12 cellular contexts compared by ENCODE assay signal in genomic region chr1:72397786-72398185, GRCh38.
DNase-seq lines count a peak whose midpoint lies in the region; ATAC-seq, FAIRE-seq and TF ChIP-seq lines count a peak whose summit lies in the region.
"Had no signal": no experiment of that assay in that cellular context is flagged by ENCODE, and none has a peak within 500 bp of the region (broad histone marks: within the 10 kb centered on the region; RNA-seq: fewer than 3 reads in every experiment).

No MANE protein-coding gene starts in this region.

- CTCF ChIA-PET in MCF 10A (lab: Yijun Ruan, JAX) (interaction anchor here (0.7 kb wide), 1 partner anchor 11 kb away, joined by 3 read pairs; no protein-coding TSS in a partner anchor), endothelial cell of umbilical vein (lab: Charles Lee) (interaction anchor here (1.1 to 1.4 kb wide), 2 partner anchors 11 to 12 kb away, joined by 4 to 5 read pairs; no protein-coding TSS in a partner anchor)

- TF ChIP-seq POLR2A in breast epithelium (IDR thresholded peaks at IDR 0.05) = no peak
- no peak for TF ChIP-seq POLR2A in endothelial cell of umbilical vein (IDR thresholded peaks at IDR 0.05; ENCODE audit: low read depth, low read length)
- no peak for TF ChIP-seq POLR2A in upper lobe of left lung (IDR thresholded peaks at IDR 0.05)

- no peaks in the 10 kb centered on the region for H4K20me1 ChIP-seq in endothelial cell of umbilical vein (replicated peaks; ENCODE audit: control insufficient read depth, extremely low read depth, insufficient read depth, low read length)

- H3K27ac Mint-ChIP-seq in MCF 10A (ENCODE audit: low read depth, unreplicated experiment) = no peak overlapping the region
- H3K27ac Mint-ChIP-seq: memory B cell had no signal

- H3K4me2 ChIP-seq in endothelial cell of umbilical vein (ENCODE audit: insufficient read depth, low read length) = no peak overlapping the region

- H3K4me1 Mint-ChIP-seq in MCF 10A (ENCODE audit: insufficient read depth, unreplicated experiment) = peaks cover 5% of the 10 kb centered on the region
- H3K4me1 Mint-ChIP-seq: memory B cell had no signal

- no peak for TF ChIP-seq CTCF in MCF 10A (IDR thresholded peaks at IDR 0.05; ENCODE audit: unreplicated experiment)
- no peak for TF ChIP-seq CTCF in breast epithelium (IDR thresholded peaks at IDR 0.05)
- no peak for TF ChIP-seq CTCF in endothelial cell of umbilical vein (IDR thresholded peaks at IDR 0.05; ENCODE audit: extremely low read depth in 1 of 2, insufficient read depth in 1 of 2, low read depth in 1 of 2, low read length in 2 of 2)
- TF ChIP-seq CTCF in upper lobe of left lung (IDR thresholded peaks at IDR 0.05) = no peak

- intact Hi-C loops in MCF 10A (cut with micrococcal nuclease) (no loop called here), breast epithelium (cut with DNase I; ENCODE audit: low total_unique reads) (no loop called here), endothelial cell of umbilical vein (cut with micrococcal nuclease) (no loop called here)

- no peaks in the 10 kb centered on the region for H3K36me3 Mint-ChIP-seq in MCF 10A (ENCODE audit: insufficient read depth, unreplicated experiment)
- H3K36me3 Mint-ChIP-seq: memory B cell had no signal

- DNase-seq in MCF 10A (ENCODE audit: unreplicated experiment) (peak; percentile 80), breast epithelium (ENCODE audit: low spot score in 2 of 2) (no peak), NCI-H2196 (lab: John Stamatoyannopoulos, UW; ENCODE audit: unreplicated experiment) (peak; percentile 39), endothelial cell of umbilical vein (ENCODE audit: low read depth, low spot score) (peak; percentile 64), upper lobe of left lung (peak in 1 of 2 donors; percentile 25), NOMO-1 treated with dmso at 0.1 percent for 144 hours (lab: John Stamatoyannopoulos, UW; ENCODE audit: unreplicated experiment) (no peak)
- DNase-seq: C1 segment of cervical spinal cord; stimulated activated naive CD4-positive, alpha-beta T cell treated with Interleukin-2 at 50 U/mL for 16 hours had no signal

- H3K9me3 Mint-ChIP-seq in MCF 10A (ENCODE audit: unreplicated experiment) = no peaks in the 10 kb centered on the region

- no peaks in the 10 kb centered on the region for H3K27me3 Mint-ChIP-seq in MCF 10A (ENCODE audit: insufficient read depth, unreplicated experiment)
- H3K27me3 Mint-ChIP-seq: memory B cell had no signal

- no peaks in the 10 kb centered on the region for H3K79me2 ChIP-seq in endothelial cell of umbilical vein (ENCODE audit: control insufficient read depth, insufficient read depth, low read length)

- BruUV-seq in MCF 10A (replicated peaks; lab: Mats Ljungman, UMichigan) (no TSS peak), endothelial cell of umbilical vein (replicated peaks; lab: Mats Ljungman, UMichigan) (no TSS peak)

- H3K9me1 ChIP-seq in endothelial cell of umbilical vein (replicated peaks; ENCODE audit: control insufficient read depth, extremely low read depth, insufficient read depth, low read length) = no peaks in the 10 kb centered on the region

- H3K4me3 ChIP-seq in breast epithelium (no peak overlapping the region), endothelial cell of umbilical vein (replicated peaks in 1 of 3; ENCODE audit: insufficient read depth in 1 of 3, low read depth in 1 of 3, low read length in 3 of 3) (no peak overlapping the region), upper lobe of left lung (no peak overlapping the region)

- ATAC-seq in upper lobe of left lung (ENCODE audit: low FRiP score in 2 of 2) = peak; percentile 53 to 62
- ATAC-seq in GM21737 (IDR thresholded peaks at IDR 0.05; ENCODE audit: unreplicated experiment) = no peak
- no peak for ATAC-seq in esophagus mucosa
- ATAC-seq: HCT116 had no signal

- no peak overlapping the region for H3K4me3 Mint-ChIP-seq in MCF 10A (ENCODE audit: unreplicated experiment)
- H3K4me3 Mint-ChIP-seq: memory B cell had no signal

- no peak for TF ChIP-seq EP300 in upper lobe of left lung (IDR thresholded peaks at IDR 0.05)

- no peak overlapping the region for H3K9ac ChIP-seq in endothelial cell of umbilical vein (replicated peaks; ENCODE audit: extremely low read depth, insufficient read depth, low read length)

- H3K4me1 ChIP-seq in breast epithelium (no peaks in the 10 kb centered on the region), endothelial cell of umbilical vein (ENCODE audit: control insufficient read depth, extremely low read depth, insufficient read depth, low read length) (no peaks in the 10 kb centered on the region), upper lobe of left lung (no peaks in the 10 kb centered on the region)

- H3K27ac ChIP-seq in breast epithelium (no peak overlapping the region), endothelial cell of umbilical vein (ENCODE audit: insufficient read depth, low read depth, low read length) (no peak overlapping the region), upper lobe of left lung (no peak overlapping the region)

- POLR2A ChIA-PET in MCF 10A (lab: Yijun Ruan, JAX) = no interaction called here
- POLR2A ChIA-PET in endothelial cell of umbilical vein (lab: Charles Lee) = no interaction called here

- H3K9me3 ChIP-seq in breast epithelium (no peaks in the 10 kb centered on the region), endothelial cell of umbilical vein (replicated peaks; ENCODE audit: control insufficient read depth, insufficient read depth, low read length) (no peaks in the 10 kb centered on the region), upper lobe of left lung (no peaks in the 10 kb centered on the region)

- dilution Hi-C loops in endothelial cell of umbilical vein (cut with MboI; ENCODE audit: extremely low pct_ligation_motif_present, low sequenced_read_pairs) = no loop called here

- H3K36me3 ChIP-seq in breast epithelium = no peaks in the 10 kb centered on the region
- H3K36me3 ChIP-seq in endothelial cell of umbilical vein (ENCODE audit: control insufficient read depth in 2 of 2, extremely low read depth in 1 of 2, insufficient read depth in 2 of 2, low read length in 2 of 2) = no peaks in the 10 kb centered on the region
- no peaks in the 10 kb centered on the region for H3K36me3 ChIP-seq in upper lobe of left lung

- FAIRE-seq in endothelial cell of umbilical vein (lab: Jason Lieb, UNC) = no peak

- H3K27me3 ChIP-seq in breast epithelium (no peaks in the 10 kb centered on the region), endothelial cell of umbilical vein (ENCODE audit: control insufficient read depth in 2 of 2, insufficient read depth in 2 of 2, low read length in 2 of 2) (no peaks in the 10 kb centered on the region), upper lobe of left lung (no peaks in the 10 kb centered on the region)

- H2AFZ ChIP-seq in endothelial cell of umbilical vein (ENCODE audit: low read depth, low read length) = no peak overlapping the region

TF ChIP-seq in endothelial cell of umbilical vein, 7 proteins besides CTCF, POLR2A, EP300 and RAD21:
- TF ChIP-seq JUN (IDR thresholded peaks at IDR 0.05; ENCODE audit: borderline replicate concordance, insufficient read depth, insufficient read length, low read depth) = no peak
- TF ChIP-seq, protein P1, sequence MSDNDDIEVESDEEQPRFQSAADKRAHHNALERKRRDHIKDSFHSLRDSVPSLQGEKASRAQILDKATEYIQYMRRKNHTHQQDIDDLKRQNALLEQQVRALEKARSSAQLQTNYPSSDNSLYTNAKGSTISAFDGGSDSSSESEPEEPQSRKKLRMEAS (IDR thresholded peaks at IDR 0.05; ENCODE audit: insufficient read depth, insufficient read length) = no peak
- TF ChIP-seq POLR2AphosphoS5 (IDR thresholded peaks at IDR 0.05; ENCODE audit: insufficient read depth, low read depth, low read length) = no peak
- TF ChIP-seq MYC (IDR thresholded peaks at IDR 0.05; ENCODE audit: low read depth, low read length) = no peak
- TF ChIP-seq GATA2 (IDR thresholded peaks at IDR 0.05; ENCODE audit: insufficient read depth, insufficient read length, low read depth, low read length) = no peak
- no peak for TF ChIP-seq FOS (IDR thresholded peaks at IDR 0.05; ENCODE audit: borderline replicate concordance, insufficient read depth, low read length)
- TF ChIP-seq EZH2 (IDR thresholded peaks at IDR 0.05; ENCODE audit: borderline replicate concordance, low read depth, low read length, severe bottlenecking) = no peak

Comparison
In these comparisons a context has a peak if more than half of its experiments do, and no peak if none do; other contexts are left out.
1. DNase-seq: peak in MCF 10A (single experiment), NCI-H2196 (single experiment) and endothelial cell of umbilical vein (single experiment); none in breast epithelium (0 of 2) and NOMO-1 treated with dmso at 0.1 percent for 144 hours (single experiment).
2. ATAC-seq: peak in upper lobe of left lung (2 of 2); none in GM21737 (single experiment) and esophagus mucosa (single experiment).